In the genomic region with DNA sequence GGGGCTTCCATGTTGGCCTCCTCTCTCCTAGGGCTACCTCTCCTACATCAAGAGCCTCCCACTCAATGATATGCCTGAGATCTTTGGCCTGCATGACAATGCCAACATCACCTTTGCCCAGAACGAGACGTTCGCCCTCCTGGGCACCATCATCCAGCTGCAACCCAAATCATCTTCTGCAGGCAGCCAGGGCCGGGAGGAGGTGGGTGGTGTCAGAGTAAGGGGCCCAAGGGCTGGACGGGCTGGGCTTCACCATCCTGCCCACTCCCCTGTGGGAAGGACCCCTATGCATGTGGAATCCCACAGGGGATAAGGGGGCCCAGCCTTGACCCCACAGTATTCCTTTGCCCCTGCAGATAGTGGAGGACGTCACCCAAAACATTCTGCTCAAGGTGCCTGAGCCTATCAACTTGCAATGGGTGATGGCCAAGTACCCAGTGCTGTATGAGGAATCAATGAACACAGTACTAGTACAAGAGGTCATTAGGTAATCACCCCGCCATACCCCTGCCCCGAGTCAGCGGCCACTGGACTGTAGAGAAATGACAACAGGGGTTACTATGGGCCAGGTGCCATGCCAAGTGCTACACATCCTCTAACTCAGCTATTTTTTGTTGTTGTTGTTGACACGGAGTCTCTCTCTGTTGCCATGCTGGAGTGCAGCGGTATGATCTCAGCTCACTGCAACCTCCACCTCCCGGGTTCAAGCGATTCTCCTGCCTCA, we compare ENCODE assay signal across 21 cellular contexts. TPM values are rescaled to one million over a fixed set of nuclear protein-coding genes. Genes with fewer than 3 reads are reported as not detected.
"Had no signal": no experiment of that assay in that cellular context is flagged by ENCODE, and none has a peak within 500 bp of the region (broad histone marks: within the 10 kb centered on the region; RNA-seq: fewer than 3 reads in every experiment).

No MANE protein-coding gene starts in this region.

- H3K4me1 Mint-ChIP-seq: activated CD4-positive, alpha-beta T cell treated with anti-CD3 and anti-CD28 coated beads for 36 hours; activated CD8-positive, alpha-beta memory T cell treated with anti-CD3 and anti-CD28 coated beads, Interleukin-2, amount 10 ng/mL, durations not matched to agents 7 days and 5 days had no signal

- ATAC-seq: activated CD4-positive, alpha-beta T cell treated with anti-CD3 and anti-CD28 coated beads for 36 hours; activated CD8-positive, alpha-beta memory T cell treated with anti-CD3 and anti-CD28 coated beads, Interleukin-2, amount 10 ng/mL, durations not matched to agents 7 days and 5 days; effector memory CD8-positive, alpha-beta T cell; left colon; naive thymus-derived CD8-positive, alpha-beta T cell had no signal

- FAIRE-seq: frontal cortex had no signal

- DNase-seq: activated CD4-positive, alpha-beta memory T cell treated with anti-CD3 and anti-CD28 coated beads for 36 hours; activated CD4-positive, alpha-beta T cell treated with anti-CD3 and anti-CD28 coated beads for 36 hours; activated CD8-positive, alpha-beta memory T cell treated with anti-CD3 and anti-CD28 coated beads, Interleukin-2, amount 10 ng/mL, durations not matched to agents 7 days and 5 days; activated gamma-delta T cell treated with Interleukin-2 at 50 U/mL for 16 hours; activated T-cell treated with anti-CD3 and anti-CD28 coated beads, Interleukin-2, amount 50 U/mL, for 48 hours; brain microvascular endothelial cell; dermis blood vessel endothelial cell; effector memory CD8-positive, alpha-beta T cell; head of caudate nucleus; immature natural killer cell; left colon; nucleus accumbens; stomach; T-helper 2 cell; testis had no signal

- H3K27me3 ChIP-seq: brain microvascular endothelial cell, right lobe of liver, stomach, testis had no signal

- H3K27ac Mint-ChIP-seq: activated CD4-positive, alpha-beta memory T cell treated with anti-CD3 and anti-CD28 coated beads for 36 hours; activated CD4-positive, alpha-beta T cell treated with anti-CD3 and anti-CD28 coated beads for 36 hours; activated CD8-positive, alpha-beta memory T cell treated with anti-CD3 and anti-CD28 coated beads, Interleukin-2, amount 10 ng/mL, durations not matched to agents 7 days and 5 days; activated naive CD8-positive, alpha-beta T cell; immature natural killer cell; progenitor cell of endocrine pancreas had no signal

- H3K27ac ChIP-seq: brain microvascular endothelial cell, right lobe of liver, stomach, testis had no signal

- H3K27me3 Mint-ChIP-seq: activated CD4-positive, alpha-beta memory T cell treated with anti-CD3 and anti-CD28 coated beads for 36 hours; activated CD4-positive, alpha-beta T cell treated with anti-CD3 and anti-CD28 coated beads for 36 hours; activated CD8-positive, alpha-beta memory T cell treated with anti-CD3 and anti-CD28 coated beads, Interleukin-2, amount 10 ng/mL, durations not matched to agents 7 days and 5 days; activated naive CD8-positive, alpha-beta T cell; effector memory CD8-positive, alpha-beta T cell; naive thymus-derived CD8-positive, alpha-beta T cell; progenitor cell of endocrine pancreas had no signal

- H3K4me1 ChIP-seq: right lobe of liver, testis had no signal

- H3K9me3 ChIP-seq: right lobe of liver, stomach, testis had no signal

- H3K9me3 Mint-ChIP-seq: activated CD4-positive, alpha-beta memory T cell treated with anti-CD3 and anti-CD28 coated beads for 36 hours; effector memory CD8-positive, alpha-beta T cell; immature natural killer cell; naive thymus-derived CD8-positive, alpha-beta T cell had no signal

- H3K4me3 ChIP-seq: right lobe of liver, smooth muscle cell, stomach, testis had no signal

- H3K4me3 Mint-ChIP-seq: activated CD4-positive, alpha-beta memory T cell treated with anti-CD3 and anti-CD28 coated beads for 36 hours; activated CD4-positive, alpha-beta T cell treated with anti-CD3 and anti-CD28 coated beads for 36 hours; activated CD8-positive, alpha-beta memory T cell treated with anti-CD3 and anti-CD28 coated beads, Interleukin-2, amount 10 ng/mL, durations not matched to agents 7 days and 5 days; activated naive CD8-positive, alpha-beta T cell; effector memory CD8-positive, alpha-beta T cell; immature natural killer cell; naive thymus-derived CD8-positive, alpha-beta T cell had no signal

RNA-seq across cellular contexts. Expression of gene SEMA3G, which starts 47.1 kb away (rescaled TPM):
- total RNA-seq: activated CD4-positive, alpha-beta T cell treated with anti-CD3 and anti-CD28 coated beads for 36 hours; naive thymus-derived CD8-positive, alpha-beta T cell had no signal
- polyA plus RNA-seq: immature natural killer cell; naive thymus-derived CD8-positive, alpha-beta T cell had no signal

RNA-seq across cellular contexts. Expression of gene TNNC1, which starts 56.0 kb away (rescaled TPM):
- total RNA-seq: dermis blood vessel endothelial cell had no signal
- polyA plus RNA-seq: immature natural killer cell had no signal
